8 cellular contexts compared by ENCODE assay signal in the genomic region with DNA sequence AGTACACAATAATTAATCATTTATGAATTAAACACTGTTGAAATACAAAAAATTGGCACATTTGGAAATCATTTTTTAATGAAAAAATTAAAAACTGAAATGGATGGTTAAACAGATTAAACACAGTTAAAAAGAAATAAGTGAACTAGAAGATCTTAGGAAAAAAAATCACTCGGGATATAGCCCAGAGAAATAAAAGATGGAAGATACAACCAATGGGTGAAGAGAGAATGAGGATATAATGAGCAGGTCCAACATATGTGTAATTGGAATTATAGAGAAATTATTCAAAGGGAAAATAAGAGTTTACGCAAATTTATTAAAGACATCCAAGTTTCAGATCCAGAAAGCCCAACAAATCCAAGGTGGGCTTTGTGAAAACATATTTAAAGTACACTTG.
"Had no signal": no experiment of that assay in that cellular context is flagged by ENCODE, and none has a peak within 500 bp of the region (broad histone marks: within the 10 kb centered on the region; RNA-seq: fewer than 3 reads in every experiment).

No MANE protein-coding gene starts in this region.

- DNase-seq: H9, HCEC 1CT, HFFc6, KBM-7 had no signal

- FAIRE-seq: H1, H54, HepG2 had no signal

- ATAC-seq: GM23338, HepG2 had no signal
